Comparison of ENCODE assay signal across 16 cellular contexts in the genomic region with DNA sequence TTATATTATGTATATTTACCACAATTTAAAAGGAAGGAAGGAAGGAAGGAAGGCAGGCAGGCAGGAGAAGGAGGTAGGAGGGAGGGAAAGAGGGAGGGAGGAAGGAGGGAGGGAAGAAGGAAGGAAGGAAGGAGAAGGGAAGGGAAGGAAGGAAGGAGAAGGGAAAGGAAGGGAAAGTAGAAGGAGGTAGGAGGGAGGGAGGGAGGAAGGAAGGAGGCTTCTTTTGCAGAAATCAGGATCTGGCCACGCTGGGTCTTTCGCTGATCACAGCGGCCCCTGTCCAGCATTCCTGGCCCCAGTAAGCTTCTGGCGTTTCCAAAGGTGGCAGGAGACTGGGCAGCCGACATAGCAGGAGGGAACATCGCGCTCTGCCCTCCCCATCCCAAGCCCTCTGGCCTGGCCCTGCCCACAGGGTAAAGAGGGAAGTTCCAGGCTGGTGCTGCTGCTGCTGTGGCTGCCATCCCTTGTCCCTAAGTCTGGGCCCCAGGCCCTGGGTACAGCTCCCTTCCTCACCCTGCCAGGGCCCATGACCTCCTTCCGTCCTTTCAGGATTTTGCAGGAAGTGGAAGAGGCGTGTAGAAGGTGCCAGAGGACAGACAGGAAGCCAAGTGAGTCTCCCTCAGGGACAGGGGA. TPM values are rescaled to one million over a fixed set of nuclear protein-coding genes. Genes with fewer than 3 reads are reported as not detected.
A peak's percentile ranks its signal among the peaks of the same experiment; 100 is the strongest.
DNase-seq lines count a peak whose midpoint lies in the region; ATAC-seq and TF ChIP-seq lines count a peak whose summit lies in the region.
"Had no signal": no experiment of that assay in that cellular context is flagged by ENCODE, and none has a peak within 500 bp of the region (broad histone marks: within the 10 kb centered on the region; RNA-seq: fewer than 3 reads in every experiment).

No MANE protein-coding gene starts in this region.

- H3K9me2 ChIP-seq in hepatocyte (replicated peaks; ENCODE audit: insufficient read depth), result no peaks in the 10 kb centered on the region

- H3K4me3 ChIP-seq in right atrium auricular region (no peak overlapping the region), hepatocyte (no peak overlapping the region)
- H3K4me3 ChIP-seq: colonic mucosa, gastrocnemius medialis had no signal

- intact Hi-C loops in sciatic nerve (cut with DNase I), result no loop called here

- H2AFZ ChIP-seq in hepatocyte, result no peak overlapping the region

- peaks cover 0 to 2% of the 10 kb centered on the region in 2 donors for H3K9me3 ChIP-seq in right atrium auricular region
- no peaks in the 10 kb centered on the region for H3K9me3 ChIP-seq in hepatocyte (ENCODE audit: low read depth)
- H3K9me3 ChIP-seq: colonic mucosa, gastrocnemius medialis had no signal

- no peak overlapping the region for H3K4me2 ChIP-seq in hepatocyte

- peaks cover 0 to 15% of the 10 kb centered on the region in 2 donors for H3K4me1 ChIP-seq in right atrium auricular region
- peaks cover 6% of the 10 kb centered on the region for H3K4me1 ChIP-seq in hepatocyte (ENCODE audit: insufficient read depth)
- H3K4me1 ChIP-seq: BE2C, colonic mucosa had no signal

- H3K79me2 ChIP-seq in hepatocyte, result no peaks in the 10 kb centered on the region

- H3K36me3 ChIP-seq in right atrium auricular region (no peaks in the 10 kb centered on the region), hepatocyte (replicated peaks; ENCODE audit: insufficient read depth, low read depth) (no peaks in the 10 kb centered on the region)
- H3K36me3 ChIP-seq: BE2C, colonic mucosa, gastrocnemius medialis had no signal

- H3K27me3 ChIP-seq in right atrium auricular region, result no peaks in the 10 kb centered on the region
- no peaks in the 10 kb centered on the region for H3K27me3 ChIP-seq in hepatocyte
- H3K27me3 ChIP-seq: BE2C, colonic mucosa, gastrocnemius medialis had no signal

- H3K27ac ChIP-seq in right atrium auricular region, result peak overlapping the region; percentile 41 to 46
- H3K27ac ChIP-seq in hepatocyte, result no peak overlapping the region
- H3K27ac ChIP-seq: colonic mucosa, epithelial cell of prostate, gastrocnemius medialis had no signal

- no peaks in the 10 kb centered on the region for H4K20me1 ChIP-seq in hepatocyte (ENCODE audit: insufficient read depth, poor library complexity, severe bottlenecking)

- no peak for TF ChIP-seq CTCF in right atrium auricular region (IDR thresholded peaks at IDR 0.05)
- TF ChIP-seq CTCF in hepatocyte (IDR thresholded peaks at IDR 0.05; ENCODE audit: poor library complexity), result no peak

- WGBS in hepatocyte (ENCODE audit: low lambda C conversion rate, missing lambda C conversion rate), result 84% methylated on average over 9 of the region's 9 CpGs

- ATAC-seq in sciatic nerve (peak; percentile 72), GM21367 (IDR thresholded peaks at IDR 0.05; ENCODE audit: unreplicated experiment) (no peak)
- ATAC-seq: gastrocnemius medialis had no signal

- DNase-seq in MV-4-11 (lab: John Stamatoyannopoulos, UW) (peak; percentile 31), UCSD-AML1 (lab: John Stamatoyannopoulos, UW; ENCODE audit: unreplicated experiment) (peak; percentile 55), right atrium auricular region (ENCODE audit: low spot score) (no peak), sciatic nerve (ENCODE audit: low spot score) (no peak), KG1 (lab: John Stamatoyannopoulos, UW) (no peak), hepatocyte (ENCODE audit: low spot score) (no peak)
- DNase-seq: activated CD4-positive, CD25-positive, alpha-beta regulatory T cell treated with anti-CD3 and anti-CD28 coated beads, Interleukin-2, amount 50 U/mL, for 72 hours; activated gamma-delta T cell; BE2C; colonic mucosa; DMS53; gastrocnemius medialis; NCI-H2081; stimulated activated CD4-positive, alpha-beta T cell treated with anti-CD3 and anti-CD28 coated beads, Interleukin-4, amount 100 ng/mL, for 4 hours had no signal

RNA-seq across cellular contexts. Expression of gene NCOR2, which starts 14.5 kb away (rescaled TPM):
- 100 to 1,000 TPM in 1 of 2 donors, 10 to 100 TPM in 1; 62.9 to 104 TPM for total RNA-seq in right atrium auricular region
- total RNA-seq in sciatic nerve, result 345 TPM
- total RNA-seq in hepatocyte, result 12.9 and 40.3 TPM in 2 replicates
- polyA plus RNA-seq in hepatocyte, result 121 and 136 TPM in 2 replicates

Comparison
In these comparisons a context has a peak if more than half of its experiments do, and no peak if none do; other contexts are left out.
1. DNase-seq: peak in MV-4-11 (single experiment) and UCSD-AML1 (single experiment); none in right atrium auricular region (single experiment), sciatic nerve (single experiment), KG1 (single experiment) and hepatocyte (single experiment).